Comparison of ENCODE assay signal across 24 cellular contexts in the genomic region with DNA sequence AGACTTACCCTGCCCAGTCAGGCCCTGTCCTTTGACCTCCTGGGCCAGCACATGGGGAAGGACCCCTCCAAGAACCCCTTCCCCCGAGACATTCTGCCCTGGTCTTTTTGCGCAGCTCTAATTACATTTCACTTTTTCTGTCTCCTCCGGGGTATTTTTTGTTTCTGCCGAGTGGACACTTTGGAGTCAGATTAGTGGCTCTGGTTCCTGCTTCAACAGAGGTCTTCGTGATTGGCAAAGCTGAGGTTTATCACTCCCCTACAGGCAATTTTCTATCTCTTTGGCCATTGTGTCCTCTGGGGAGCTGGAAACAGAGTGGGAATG. TPM values are rescaled to one million over a fixed set of nuclear protein-coding genes. Genes with fewer than 3 reads are reported as not detected.
DNase-seq lines count a peak whose midpoint lies in the region; ATAC-seq and TF ChIP-seq lines count a peak whose summit lies in the region.
"Had no signal": no experiment of that assay in that cellular context is flagged by ENCODE, and none has a peak within 500 bp of the region (broad histone marks: within the 10 kb centered on the region; RNA-seq: fewer than 3 reads in every experiment).

No MANE protein-coding gene starts in this region.

- H3K4me3 ChIP-seq in BE2C (ENCODE audit: low read depth, low read length) (no peak overlapping the region), PC-3 (ENCODE audit: low read length) (no peak overlapping the region), duodenal mucosa (ENCODE audit: low read depth in 1 of 2, low read length in 2 of 2) (peak overlapping the region in 1 of 2 donors; percentile 8), neural progenitor cell (no peak overlapping the region)
- H3K4me3 ChIP-seq: ascending aorta, MG63, skin epidermis, suprapubic skin had no signal

- no peaks in the 10 kb centered on the region for H4K20me1 ChIP-seq in PC-3 (ENCODE audit: low read length)
- no peaks in the 10 kb centered on the region for H4K20me1 ChIP-seq in neural progenitor cell (ENCODE audit: low read depth)

- no peaks in the 10 kb centered on the region for H3K9me2 ChIP-seq in PC-3 (replicated peaks; ENCODE audit: low read length)

- H3K27ac ChIP-seq in PC-3 (ENCODE audit: low read length) = no peak overlapping the region
- H3K27ac ChIP-seq in duodenal mucosa (ENCODE audit: low read depth, low read length) = no peak overlapping the region
- H3K27ac ChIP-seq in neural progenitor cell = peak overlapping the region; percentile 48
- H3K27ac ChIP-seq: ascending aorta, skin epidermis, suprapubic skin had no signal

- H3F3A ChIP-seq in PC-3 (ENCODE audit: low read length, unreplicated experiment) (no peaks in the 10 kb centered on the region), neural progenitor cell (ENCODE audit: low read depth) (peaks cover 35% of the 10 kb centered on the region)

- H3K27me3 ChIP-seq in BE2C (no peaks in the 10 kb centered on the region), PC-3 (ENCODE audit: low read length) (no peaks in the 10 kb centered on the region), duodenal mucosa (ENCODE audit: control insufficient read depth in 1 of 2, insufficient read depth in 2 of 2, low read length in 2 of 2) (no peaks in the 10 kb centered on the region), neural progenitor cell (no peaks in the 10 kb centered on the region)
- H3K27me3 ChIP-seq: ascending aorta, MG63, suprapubic skin had no signal

- H3K79me2 ChIP-seq in PC-3 (ENCODE audit: low read length) (no peaks in the 10 kb centered on the region), neural progenitor cell (ENCODE audit: low read depth) (no peaks in the 10 kb centered on the region)

- H3K27me3 Mint-ChIP-seq in neural progenitor cell (ENCODE audit: insufficient read depth, low read depth) = peaks cover 20% of the 10 kb centered on the region

- H3K36me3 ChIP-seq in BE2C = no peaks in the 10 kb centered on the region
- no peaks in the 10 kb centered on the region for H3K36me3 ChIP-seq in PC-3 (ENCODE audit: low read depth, low read length)
- H3K36me3 ChIP-seq in duodenal mucosa (ENCODE audit: control insufficient read depth in 1 of 2, insufficient read depth in 2 of 2, low read length in 2 of 2) = peaks cover 0 to 7% of the 10 kb centered on the region in 2 donors
- H3K36me3 ChIP-seq in neural progenitor cell = no peaks in the 10 kb centered on the region
- H3K36me3 ChIP-seq: ascending aorta, MG63, suprapubic skin had no signal

- H3K4me1 Mint-ChIP-seq in neural progenitor cell = peaks cover 67% of the 10 kb centered on the region

- H2AFZ ChIP-seq in PC-3 (ENCODE audit: low read length) (no peak overlapping the region), neural progenitor cell (replicated peaks) (no peak overlapping the region)

- intact Hi-C loops in PC-3 (cut with micrococcal nuclease) = no loop called here

- no peak overlapping the region for H3K9ac ChIP-seq in PC-3 (ENCODE audit: low read length)
- H3K9ac ChIP-seq in duodenal mucosa (ENCODE audit: low read depth in 1 of 2, low read length in 2 of 2) = peak overlapping the region; percentile 35 to 41
- no peak overlapping the region for H3K9ac ChIP-seq in neural progenitor cell

- H3K27ac Mint-ChIP-seq in neural progenitor cell = peak overlapping the region; percentile 10
- H3K27ac Mint-ChIP-seq: activated CD4-positive, alpha-beta T cell treated with anti-CD3 and anti-CD28 coated beads, Interleukin-2, amount 10 ng/mL, durations not matched to agents 7 days and 5 days; activated naive CD4-positive, alpha-beta T cell treated with anti-CD3 and anti-CD28 coated beads, Interleukin-2, amount 50 U/mL, for 72 hours; activated T-cell treated with anti-CD3 and anti-CD28 coated beads, Interleukin-2, amount 50 U/mL, for 72 hours; CD14-positive monocyte; HFFc6 had no signal

- CTCF ChIA-PET in PC-3 (lab: Charles Lee) = interaction anchor here (0.6 to 0.7 kb wide), 2 partner anchors 55 to 165 kb away, joined by 3 read pairs; no protein-coding TSS in a partner anchor

- no TSS peak for BruUV-seq in PC-3 (replicated peaks; lab: Mats Ljungman, UMichigan)

- H3K4me2 ChIP-seq in PC-3 (ENCODE audit: low read length) = peak overlapping the region; percentile 29; the same call in 1 of the 2 replicates
- H3K4me2 ChIP-seq in neural progenitor cell = peak overlapping the region; percentile 16

- TF ChIP-seq CTCF in BE2C (IDR thresholded peaks at IDR 0.05; ENCODE audit: low read depth, low read length) = no peak
- TF ChIP-seq CTCF in PC-3 (conservative IDR thresholded peaks at IDR 0.05; ENCODE audit: low read depth, low read length) = no peak
- no peak for TF ChIP-seq CTCF in neural progenitor cell (IDR thresholded peaks at IDR 0.05)

- H3K4me1 ChIP-seq in BE2C = peaks cover 12% of the 10 kb centered on the region
- H3K4me1 ChIP-seq in PC-3 (ENCODE audit: insufficient read depth, low read length) = peaks cover 44% of the 10 kb centered on the region
- H3K4me1 ChIP-seq in duodenal mucosa (ENCODE audit: control insufficient read depth in 1 of 2, insufficient read depth in 2 of 2, low read length in 2 of 2) = peaks cover 45 to 60% of the 10 kb centered on the region in 2 donors
- H3K4me1 ChIP-seq in neural progenitor cell = peaks cover 19% of the 10 kb centered on the region

- H3K9me3 ChIP-seq in BE2C = no peaks in the 10 kb centered on the region
- H3K9me3 ChIP-seq in PC-3 (ENCODE audit: low read length) = no peaks in the 10 kb centered on the region
- H3K9me3 ChIP-seq in duodenal mucosa (ENCODE audit: control insufficient read depth in 1 of 2, low read length in 2 of 2) = no peaks in the 10 kb centered on the region
- H3K9me3 ChIP-seq in neural progenitor cell (ENCODE audit: low read depth) = no peaks in the 10 kb centered on the region
- H3K9me3 ChIP-seq: ascending aorta, MG63, suprapubic skin had no signal

- H3K36me3 Mint-ChIP-seq in neural progenitor cell = no peaks in the 10 kb centered on the region
- H3K36me3 Mint-ChIP-seq: activated naive CD4-positive, alpha-beta T cell treated with anti-CD3 and anti-CD28 coated beads, Interleukin-2, amount 50 U/mL, for 72 hours; CD14-positive monocyte had no signal

- H3K9me3 Mint-ChIP-seq in neural progenitor cell = no peaks in the 10 kb centered on the region
- H3K9me3 Mint-ChIP-seq: activated CD4-positive, alpha-beta T cell treated with anti-CD3 and anti-CD28 coated beads, Interleukin-2, amount 10 ng/mL, durations not matched to agents 7 days and 5 days; activated naive CD4-positive, alpha-beta T cell treated with anti-CD3 and anti-CD28 coated beads, Interleukin-2, amount 50 U/mL, for 72 hours; activated T-cell treated with anti-CD3 and anti-CD28 coated beads, Interleukin-2, amount 50 U/mL, for 72 hours; CD14-positive monocyte; HFFc6 had no signal

- POLR2A ChIA-PET in PC-3 (lab: Charles Lee; ENCODE audit: unreplicated experiment) = interaction anchor here (0.7 kb wide), 2 partner anchors 49 to 322 kb away, joined by 3 to 6 read pairs; no protein-coding TSS in a partner anchor

- ATAC-seq in PC-3 (no peak), HG02870 (IDR thresholded peaks at IDR 0.05; ENCODE audit: unreplicated experiment) (no peak), HG03439 (IDR thresholded peaks at IDR 0.05; ENCODE audit: unreplicated experiment) (no peak)
- ATAC-seq: activated naive CD4-positive, alpha-beta T cell treated with anti-CD3 and anti-CD28 coated beads, Interleukin-2, amount 50 U/mL, for 72 hours; activated T-cell treated with anti-CD3 and anti-CD28 coated beads, Interleukin-2, amount 50 U/mL, for 72 hours; SK-N-SH treated with all-trans-retinoic acid at 6 μM for 48 hours had no signal

- no peak overlapping the region for H3K4me3 Mint-ChIP-seq in neural progenitor cell
- H3K4me3 Mint-ChIP-seq: activated CD4-positive, alpha-beta T cell treated with anti-CD3 and anti-CD28 coated beads, Interleukin-2, amount 10 ng/mL, durations not matched to agents 7 days and 5 days; activated T-cell treated with anti-CD3 and anti-CD28 coated beads, Interleukin-2, amount 50 U/mL, for 72 hours; CD14-positive monocyte; HFFc6 had no signal

- peak; percentile 4 for DNase-seq in BE2C
- DNase-seq in PC-3 = no peak
- DNase-seq in neural progenitor cell (ENCODE audit: low spot score) = peak; percentile 26
- no peak for DNase-seq in HK-2 (ENCODE audit: unreplicated experiment)
- no peak for DNase-seq in A172 (ENCODE audit: low spot score)
- DNase-seq: activated CD4-positive, alpha-beta T cell treated with anti-CD3 and anti-CD28 coated beads, Interleukin-2, amount 10 ng/mL, durations not matched to agents 7 days and 5 days; activated T-cell treated with anti-CD3 and anti-CD28 coated beads, Interleukin-2, amount 50 U/mL, for 72 hours; central memory CD4-positive, alpha-beta T cell; HFFc6; MG63; NCI-H1436; NK-92 treated with Interleukin-12 subunit alpha and Interleukin-12 subunit beta, amount 100 ng/mL, for 24 hours; RPMI8226; stimulated activated CD4-positive, alpha-beta T cell treated with anti-CD3 and anti-CD28 coated beads, Interleukin-1b, Interleukin-23, amount 100 ng/mL, for 48 hours; T-helper 2 cell had no signal

RNA-seq across cellular contexts. Expression of a gene that starts 23.5 kb away (rescaled TPM):
- polyA plus RNA-seq in BE2C (2012; ENCODE audit: insufficient read depth, insufficient read length, low read depth) = 32.3 TPM
- total RNA-seq in PC-3 (2014; rRNA removed) = 44.2 and 44.3 TPM in 2 replicates
- 50.6 and 53.4 TPM in 2 replicates for total RNA-seq in neural progenitor cell (ENCODE audit: low replicate concordance)
- total RNA-seq in A172 (2014; rRNA removed; shearing (Covaris generic)) = 43.4 and 54.6 TPM in 2 replicates

RNA-seq across cellular contexts. Expression of a gene that starts 35.2 kb away (rescaled TPM):
- 137 TPM for polyA plus RNA-seq in BE2C (2012; ENCODE audit: insufficient read depth, insufficient read length, low read depth)
- total RNA-seq in PC-3 (2014; rRNA removed) = 43.0 and 54.3 TPM in 2 replicates
- total RNA-seq in neural progenitor cell (ENCODE audit: low replicate concordance) = 245 and 374 TPM in 2 replicates
- total RNA-seq in A172 (2014; rRNA removed; shearing (Covaris generic)) = 58.6 and 63.2 TPM in 2 replicates

RNA-seq across cellular contexts. Expression of a gene that starts 49.6 kb away (rescaled TPM):
- polyA plus RNA-seq in BE2C (2012; ENCODE audit: insufficient read depth, insufficient read length, low read depth) = 2.9 TPM
- total RNA-seq in PC-3 (2014; rRNA removed) (50.2 and 64.4 TPM in 2 replicates), neural progenitor cell (ENCODE audit: low replicate concordance) (0.22 TPM in 1 of 2 replicates, not detected in the other)
- total RNA-seq in A172 (2014; rRNA removed; shearing (Covaris generic)) = 28.1 and 35.0 TPM in 2 replicates
- total RNA-seq: activated CD4-positive, alpha-beta T cell treated with anti-CD3 and anti-CD28 coated beads, Interleukin-2, amount 10 ng/mL, durations not matched to agents 7 days and 5 days; activated naive CD4-positive, alpha-beta T cell treated with anti-CD3 and anti-CD28 coated beads, Interleukin-2, amount 50 U/mL, for 72 hours; activated T-cell treated with anti-CD3 and anti-CD28 coated beads, Interleukin-2, amount 50 U/mL, for 72 hours had no signal

Comparison
In these comparisons a context has a peak if more than half of its experiments do, and no peak if none do; other contexts are left out.
1. DNase-seq: peak in BE2C (single experiment) and neural progenitor cell (single experiment); none in PC-3 (single experiment), HK-2 (single experiment) and A172 (single experiment).
2. H3K9ac ChIP-seq: peak in duodenal mucosa (2 of 2); none in PC-3 (single experiment) and neural progenitor cell (single experiment).
3. RNA of a gene that starts 49.6 kb away (total RNA-seq): 50.2 to 64.4 TPM in PC-3 and 28.1 to 35.0 TPM in A172; 0.22 TPM in neural progenitor cell; every median in the first group is over 10 times any median in the second.